26 cellular contexts compared by ENCODE assay signal in genomic region chr1:22154063-22154462, GRCh38. TPM values are rescaled to one million over a fixed set of nuclear protein-coding genes. Genes with fewer than 3 reads are reported as not detected.
DNase-seq lines count a peak whose midpoint lies in the region; ATAC-seq, FAIRE-seq and TF ChIP-seq lines count a peak whose summit lies in the region.
"Had no signal": no experiment of that assay in that cellular context is flagged by ENCODE, and none has a peak within 500 bp of the region (broad histone marks: within the 10 kb centered on the region; RNA-seq: fewer than 3 reads in every experiment).

No MANE protein-coding gene starts in this region.

- no peak overlapping the region for H3K27ac Mint-ChIP-seq in activated T-cell treated with anti-CD3 and anti-CD28 coated beads, Interleukin-2, amount 50 U/mL, for 72 hours
- H3K27ac Mint-ChIP-seq: T-cell had no signal

- H3K4me3 ChIP-seq in mucosa of descending colon (no peak overlapping the region), small intestine (ENCODE audit: low read depth in 1 of 2, low read length in 2 of 2) (no peak overlapping the region)
- H3K4me3 ChIP-seq: MG63 had no signal

- no peaks in the 10 kb centered on the region for H3K36me3 Mint-ChIP-seq in activated T-cell treated with anti-CD3 and anti-CD28 coated beads, Interleukin-2, amount 50 U/mL, for 72 hours (ENCODE audit: insufficient read depth in 2 of 2)
- H3K36me3 Mint-ChIP-seq: CD4-positive, alpha-beta memory T cell; T-cell had no signal

- FAIRE-seq in small intestine (lab: Jason Lieb, UNC), result no peak
- FAIRE-seq: A204.1, GM19239 had no signal

- intact Hi-C loops in mucosa of descending colon (cut with DNase I, micrococcal nuclease), result no loop called here

- DNase-seq in NCI-H2227 treated with DMSO at 0.1 percent for 48 hours (lab: John Stamatoyannopoulos, UW) (peak; percentile 16), NCI-H2227 (lab: John Stamatoyannopoulos, UW; ENCODE audit: unreplicated experiment) (no peak), NCI-H1092 (lab: John Stamatoyannopoulos, UW) (peak; percentile 24), mucosa of descending colon (peak in 2 of 3 donors; percentile 32 to 36), small intestine (peak; percentile 41)
- no peak for DNase-seq in activated T-cell treated with anti-CD3 and anti-CD28 coated beads, Interleukin-2, amount 50 U/mL, for 72 hours
- DNase-seq: C1 segment of cervical spinal cord; Caco-2; CD4-positive, alpha-beta memory T cell; IMR-90; KG1; MG63; NCI-H1436; NCI-H1930; NCI-H2107; NCI-H446 treated with DMSO at 0.1 percent for 48 hours; NCI-H69; Right ventricle myocardium superior; RPMI8226; T-cell had no signal

- peaks cover 0 to under 1% of the 10 kb centered on the region in 2 donors for H3K27me3 ChIP-seq in small intestine (ENCODE audit: control insufficient read depth in 2 of 2, insufficient read depth in 2 of 2, low read length in 2 of 2)
- H3K27me3 ChIP-seq: MG63 had no signal

- H3K36me3 ChIP-seq in mucosa of descending colon (ENCODE audit: low read depth), result no peaks in the 10 kb centered on the region
- H3K36me3 ChIP-seq in small intestine (ENCODE audit: control insufficient read depth in 2 of 2, insufficient read depth in 2 of 2, low read length in 2 of 2), result no peaks in the 10 kb centered on the region
- H3K36me3 ChIP-seq: MG63 had no signal

- peak; percentile 81 for ATAC-seq in mucosa of descending colon
- no peak for ATAC-seq in HG03342 (IDR thresholded peaks at IDR 0.05; ENCODE audit: unreplicated experiment)
- ATAC-seq in activated T-cell treated with anti-CD3 and anti-CD28 coated beads, Interleukin-2, amount 50 U/mL, for 72 hours (replicated peaks in 1 of 2), result no peak
- no peak for ATAC-seq in HG02623 (IDR thresholded peaks at IDR 0.05; ENCODE audit: unreplicated experiment)
- ATAC-seq: HCT116, T-cell had no signal

- no peak overlapping the region for H3K27ac ChIP-seq in small intestine (ENCODE audit: low read depth in 1 of 2, low read length in 1 of 2)

- no peak for TF ChIP-seq CTCF in mucosa of descending colon (IDR thresholded peaks at IDR 0.05)

- H3K9me3 ChIP-seq in mucosa of descending colon, result no peaks in the 10 kb centered on the region
- no peaks in the 10 kb centered on the region for H3K9me3 ChIP-seq in small intestine (ENCODE audit: control insufficient read depth, low read depth)
- H3K9me3 ChIP-seq: Caco-2, MG63 had no signal

- H3K4me1 Mint-ChIP-seq in activated T-cell treated with anti-CD3 and anti-CD28 coated beads, Interleukin-2, amount 50 U/mL, for 72 hours (ENCODE audit: low read depth), result no peaks in the 10 kb centered on the region
- H3K4me1 Mint-ChIP-seq: CD4-positive, alpha-beta memory T cell; T-cell had no signal

- H3K4me3 Mint-ChIP-seq in activated T-cell treated with anti-CD3 and anti-CD28 coated beads, Interleukin-2, amount 50 U/mL, for 72 hours, result no peak overlapping the region
- H3K4me3 Mint-ChIP-seq: T-cell had no signal

- no peaks in the 10 kb centered on the region for H3K9me3 Mint-ChIP-seq in activated T-cell treated with anti-CD3 and anti-CD28 coated beads, Interleukin-2, amount 50 U/mL, for 72 hours
- H3K9me3 Mint-ChIP-seq: CD4-positive, alpha-beta memory T cell; T-cell had no signal

- WGBS in small intestine, 3 donors, result 23 to 46% (median 25%) methylated on average over 15 of the region's 15 CpGs

- peaks cover 14% of the 10 kb centered on the region for H3K27me3 Mint-ChIP-seq in activated T-cell treated with anti-CD3 and anti-CD28 coated beads, Interleukin-2, amount 50 U/mL, for 72 hours (ENCODE audit: low read depth)

- H3K4me1 ChIP-seq in mucosa of descending colon (ENCODE audit: low read depth) (no peaks in the 10 kb centered on the region), small intestine (ENCODE audit: control insufficient read depth in 2 of 2, insufficient read depth in 1 of 2, low read depth in 1 of 2, low read length in 1 of 2) (no peaks in the 10 kb centered on the region)

RNA-seq across cellular contexts. Expression of gene WNT4, which starts 11.2 kb away (rescaled TPM):
- total RNA-seq in mucosa of descending colon, result 1 to 10 TPM; 1.2 to 4.5 (median 2.5) TPM
- 1 to 10 TPM in 1 of 3 donors, under 1 TPM in 1, not detected in 1; 0.81 to 1.3 TPM for polyA plus RNA-seq in small intestine
- total RNA-seq in activated T-cell treated with anti-CD3 and anti-CD28 coated beads, Interleukin-2, amount 50 U/mL, for 72 hours, result not detected
- total RNA-seq: CD4-positive, alpha-beta memory T cell; IMR-90; Right ventricle myocardium superior; T-cell had no signal
- polyA plus RNA-seq: AG04450, IMR-90 had no signal

Comparison
In these comparisons a context has a peak if more than half of its experiments do, and no peak if none do; other contexts are left out.
1. DNase-seq: peak in NCI-H2227 treated with DMSO at 0.1 percent for 48 hours (single experiment), NCI-H1092 (single experiment), mucosa of descending colon (2 of 3) and small intestine (single experiment); none in NCI-H2227 (single experiment) and activated T-cell treated with anti-CD3 and anti-CD28 coated beads, Interleukin-2, amount 50 U/mL, for 72 hours (0 of 2).